Comparison of ENCODE assay signal across 34 cellular contexts in genomic region chr14:23667134-23667533, GRCh38. TPM values are rescaled to one million over a fixed set of nuclear protein-coding genes. Genes with fewer than 3 reads are reported as not detected.
"Had no signal": no experiment of that assay in that cellular context is flagged by ENCODE, and none has a peak within 500 bp of the region (broad histone marks: within the 10 kb centered on the region; RNA-seq: fewer than 3 reads in every experiment).

No MANE protein-coding gene starts in this region.

- ATAC-seq: activated CD8-positive, alpha-beta T cell treated with anti-CD3 and anti-CD28 coated beads for 36 hours; activated naive CD4-positive, alpha-beta T cell treated with anti-CD3 and anti-CD28 coated beads, Interleukin-2, amount 50 U/mL, for 72 hours; activated T-cell treated with anti-CD3 and anti-CD28 coated beads, Interleukin-2, amount 50 U/mL, for 4 hours; activated T-cell treated with anti-CD3 and anti-CD28 coated beads, Interleukin-2, amount 50 U/mL, for 72 hours; activated T-helper 17 cell treated with anti-CD3 and anti-CD28 coated beads, Interleukin-2, amount 50 U/mL, for 72 hours; body of pancreas had no signal

- H3K9me3 ChIP-seq: adrenal gland, body of pancreas, breast epithelium had no signal

- H3K36me3 ChIP-seq: adrenal gland, brain microvascular endothelial cell, breast epithelium had no signal

- FAIRE-seq: astrocyte, TTC549 had no signal

- H3K4me1 ChIP-seq: adrenal gland, breast epithelium had no signal

- H3K27ac ChIP-seq: adrenal gland, body of pancreas, brain microvascular endothelial cell, breast epithelium, VCaP had no signal

- DNase-seq: activated B cell treated with CpG ODN at 0.5 μM for 24 hours; activated CD4-positive, alpha-beta memory T cell treated with anti-CD3 and anti-CD28 coated beads for 36 hours; activated CD4-positive, alpha-beta T cell treated with anti-CD3 and anti-CD28 coated beads for 4 hours; activated CD4-positive, alpha-beta T cell treated with anti-CD3 and anti-CD28 coated beads, Interleukin-2, amount 10 ng/mL, durations not matched to agents 24 days and 14 days; activated CD4-positive, alpha-beta T cell treated with anti-CD3 and anti-CD28 coated beads, Interleukin-2, amount 50 U/mL, for 1 hour; activated CD4-positive, alpha-beta T cell treated with anti-CD3 and anti-CD28 coated beads, Interleukin-2, amount 50 U/mL, for 4 hours; activated CD4-positive, CD25-positive, alpha-beta regulatory T cell treated with anti-CD3 and anti-CD28 coated beads, Interleukin-2, amount 50 U/mL, for 72 hours; activated CD8-positive, alpha-beta memory T cell treated with anti-CD3 and anti-CD28 coated beads, Interleukin-2, amount 50 U/mL, for 4 hours; activated CD8-positive, alpha-beta T cell treated with anti-CD3 and anti-CD28 coated beads for 36 hours; activated effector memory CD4-positive, alpha-beta T cell treated with anti-CD3 and anti-CD28 coated beads, Interleukin-2, amount 50 U/mL, for 16 hours; activated gamma-delta T cell treated with Interleukin-2 at 50 U/mL for 16 hours; activated naive CD4-positive, alpha-beta T cell; activated naive CD4-positive, alpha-beta T cell treated with anti-CD3 and anti-CD28 coated beads for 36 hours; activated naive CD4-positive, alpha-beta T cell treated with anti-CD3 and anti-CD28 coated beads, Interleukin-2, amount 50 U/mL, for 16 hours; activated naive CD8-positive, alpha-beta T cell treated with anti-CD3 and anti-CD28 coated beads for 36 hours; activated T-cell treated with anti-CD3 and anti-CD28 coated beads for 4 hours; activated T-cell treated with anti-CD3 and anti-CD28 coated beads, Interleukin-2, amount 50 U/mL, for 1 hour; activated T-cell treated with anti-CD3 and anti-CD28 coated beads, Interleukin-2, amount 50 U/mL, for 4 hours; activated T-cell treated with anti-CD3 and anti-CD28 coated beads, Interleukin-2, amount 50 U/mL, for 72 hours; adrenal gland; amniotic stem cell; aorta; body of pancreas; brain microvascular endothelial cell; central memory CD4-positive, alpha-beta T cell; T-helper 1 cell; T-helper 2 cell; T-helper 9 cell had no signal

- H3K4me3 ChIP-seq: adrenal gland, body of pancreas, breast epithelium had no signal

- H3K27me3 ChIP-seq: adrenal gland, body of pancreas, brain microvascular endothelial cell, breast epithelium had no signal

RNA-seq across cellular contexts. Expression of gene DHRS2, which starts 31.0 kb away (rescaled TPM):
- total RNA-seq: activated B cell treated with CpG ODN at 0.5 μM for 24 hours, aorta had no signal
